ENCODE assay signal across 14 cellular contexts in genomic region chr12:100995771-100996170, GRCh38.
A peak's percentile ranks its signal among the peaks of the same experiment; 100 is the strongest.
DNase-seq lines count a peak whose midpoint lies in the region; ATAC-seq, FAIRE-seq and TF ChIP-seq lines count a peak whose summit lies in the region.
"Had no signal": no experiment of that assay in that cellular context is flagged by ENCODE, and none has a peak within 500 bp of the region (broad histone marks: within the 10 kb centered on the region; RNA-seq: fewer than 3 reads in every experiment).

No MANE protein-coding gene starts in this region.

- DNase-seq in astrocyte of the hippocampus (ENCODE audit: low read depth, low spot score): peak; percentile 28
- no peak for DNase-seq in SK-N-DZ (ENCODE audit: low spot score)
- no peak for DNase-seq in SJCRH30
- DNase-seq in activated CD4-positive, alpha-beta T cell treated with anti-CD3 and anti-CD28 coated beads, Interleukin-2, amount 10 ng/mL, durations not matched to agents 24 days and 14 days: no peak
- no peak for DNase-seq in H54 (ENCODE audit: insufficient read length, low spot score)
- DNase-seq: activated CD8-positive, alpha-beta memory T cell treated with anti-CD3 and anti-CD28 coated beads, Interleukin-2, amount 10 ng/mL, durations not matched to agents 7 days and 5 days; adrenal gland; COR-L47; left ventricle myocardium superior; NCI-H1694; stimulated activated CD4-positive, alpha-beta T cell treated with anti-CD3 and anti-CD28 coated beads, Interleukin-4, amount 100 ng/mL, for 24 hours had no signal

- intact Hi-C loops in activated CD4-positive, alpha-beta T cell treated with anti-CD3 and anti-CD28 coated beads, Interleukin-2, amount 10 ng/mL, durations not matched to agents 24 days and 14 days (cut with micrococcal nuclease): no loop called here

- no peaks in the 10 kb centered on the region for H3K27me3 ChIP-seq in SJCRH30
- H3K27me3 ChIP-seq: adrenal gland had no signal

- no peak for FAIRE-seq in H54 (lab: Jason Lieb, UNC)

- ATAC-seq in GM18870 (IDR thresholded peaks at IDR 0.05; ENCODE audit: unreplicated experiment) (peak; percentile 78), GM21528 (IDR thresholded peaks at IDR 0.05; ENCODE audit: low FRiP score, unreplicated experiment) (peak; percentile 83), HG03095 (IDR thresholded peaks at IDR 0.05; ENCODE audit: unreplicated experiment) (peak; percentile 78)
- ATAC-seq: activated CD8-positive, alpha-beta memory T cell treated with anti-CD3 and anti-CD28 coated beads, Interleukin-2, amount 10 ng/mL, durations not matched to agents 7 days and 5 days; left ventricle myocardium superior had no signal

- no peaks in the 10 kb centered on the region for H3K36me3 ChIP-seq in SJCRH30
- H3K36me3 ChIP-seq: adrenal gland had no signal

- TF ChIP-seq POLR2A in H54 (IDR thresholded peaks at IDR 0.05; ENCODE audit: low read depth, low read length): no peak

- no peak overlapping the region for H3K4me3 ChIP-seq in SJCRH30
- H3K4me3 ChIP-seq: adrenal gland had no signal

- no peaks in the 10 kb centered on the region for H3K36me3 Mint-ChIP-seq in activated CD4-positive, alpha-beta T cell treated with anti-CD3 and anti-CD28 coated beads, Interleukin-2, amount 10 ng/mL, durations not matched to agents 24 days and 14 days (ENCODE audit: low read depth)
- H3K36me3 Mint-ChIP-seq: activated CD8-positive, alpha-beta memory T cell treated with anti-CD3 and anti-CD28 coated beads, Interleukin-2, amount 10 ng/mL, durations not matched to agents 7 days and 5 days had no signal

- H3K9me3 ChIP-seq in SJCRH30 (replicated peaks): no peaks in the 10 kb centered on the region
- H3K9me3 ChIP-seq: adrenal gland had no signal

- H3K4me1 ChIP-seq in SJCRH30: no peaks in the 10 kb centered on the region

- no peaks in the 10 kb centered on the region for H3K9me3 Mint-ChIP-seq in activated CD4-positive, alpha-beta T cell treated with anti-CD3 and anti-CD28 coated beads, Interleukin-2, amount 10 ng/mL, durations not matched to agents 24 days and 14 days

- no peaks in the 10 kb centered on the region for H3K4me1 Mint-ChIP-seq in activated CD4-positive, alpha-beta T cell treated with anti-CD3 and anti-CD28 coated beads, Interleukin-2, amount 10 ng/mL, durations not matched to agents 24 days and 14 days
- H3K4me1 Mint-ChIP-seq: activated CD8-positive, alpha-beta memory T cell treated with anti-CD3 and anti-CD28 coated beads, Interleukin-2, amount 10 ng/mL, durations not matched to agents 7 days and 5 days had no signal

- H3K27ac ChIP-seq in SJCRH30: no peak overlapping the region
- H3K27ac ChIP-seq: adrenal gland had no signal

- no peaks in the 10 kb centered on the region for H3K27me3 Mint-ChIP-seq in activated CD4-positive, alpha-beta T cell treated with anti-CD3 and anti-CD28 coated beads, Interleukin-2, amount 10 ng/mL, durations not matched to agents 24 days and 14 days
- H3K27me3 Mint-ChIP-seq: activated CD8-positive, alpha-beta memory T cell treated with anti-CD3 and anti-CD28 coated beads, Interleukin-2, amount 10 ng/mL, durations not matched to agents 7 days and 5 days had no signal

- H3K27ac Mint-ChIP-seq in activated CD4-positive, alpha-beta T cell treated with anti-CD3 and anti-CD28 coated beads, Interleukin-2, amount 10 ng/mL, durations not matched to agents 24 days and 14 days: no peak overlapping the region
- H3K27ac Mint-ChIP-seq: activated CD8-positive, alpha-beta memory T cell treated with anti-CD3 and anti-CD28 coated beads, Interleukin-2, amount 10 ng/mL, durations not matched to agents 7 days and 5 days had no signal

- no peak overlapping the region for H3K4me3 Mint-ChIP-seq in activated CD4-positive, alpha-beta T cell treated with anti-CD3 and anti-CD28 coated beads, Interleukin-2, amount 10 ng/mL, durations not matched to agents 24 days and 14 days
- H3K4me3 Mint-ChIP-seq: activated CD8-positive, alpha-beta memory T cell treated with anti-CD3 and anti-CD28 coated beads, Interleukin-2, amount 10 ng/mL, durations not matched to agents 7 days and 5 days had no signal
